ENCODE assay signal across 1 cellular context in the genomic region with DNA sequence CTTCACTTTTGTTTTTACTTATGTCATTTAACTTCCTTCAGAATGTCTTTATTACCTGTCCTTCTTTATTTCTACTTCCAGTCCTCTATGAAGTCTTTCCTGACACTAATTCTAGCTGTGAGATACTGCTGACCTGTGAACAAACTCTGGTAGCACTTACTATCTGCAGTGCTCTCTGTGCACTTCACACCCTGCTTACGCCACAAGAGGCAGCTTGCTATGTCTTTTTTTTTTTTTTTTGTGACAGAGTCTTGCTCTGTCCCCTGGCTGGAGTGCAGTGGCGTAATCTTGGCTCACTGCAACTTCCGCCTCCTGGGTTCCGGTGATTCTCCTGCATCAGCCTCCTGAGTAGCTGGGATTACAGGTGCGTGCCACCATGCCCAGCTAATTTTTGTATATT.
TF ChIP-seq lines count a peak whose summit lies in the region.

No MANE protein-coding gene starts in this region.

TF ChIP-seq in liver, 16 proteins besides CTCF, POLR2A, EP300 and RAD21 (continued from another document):
- TF ChIP-seq, protein P1, sequence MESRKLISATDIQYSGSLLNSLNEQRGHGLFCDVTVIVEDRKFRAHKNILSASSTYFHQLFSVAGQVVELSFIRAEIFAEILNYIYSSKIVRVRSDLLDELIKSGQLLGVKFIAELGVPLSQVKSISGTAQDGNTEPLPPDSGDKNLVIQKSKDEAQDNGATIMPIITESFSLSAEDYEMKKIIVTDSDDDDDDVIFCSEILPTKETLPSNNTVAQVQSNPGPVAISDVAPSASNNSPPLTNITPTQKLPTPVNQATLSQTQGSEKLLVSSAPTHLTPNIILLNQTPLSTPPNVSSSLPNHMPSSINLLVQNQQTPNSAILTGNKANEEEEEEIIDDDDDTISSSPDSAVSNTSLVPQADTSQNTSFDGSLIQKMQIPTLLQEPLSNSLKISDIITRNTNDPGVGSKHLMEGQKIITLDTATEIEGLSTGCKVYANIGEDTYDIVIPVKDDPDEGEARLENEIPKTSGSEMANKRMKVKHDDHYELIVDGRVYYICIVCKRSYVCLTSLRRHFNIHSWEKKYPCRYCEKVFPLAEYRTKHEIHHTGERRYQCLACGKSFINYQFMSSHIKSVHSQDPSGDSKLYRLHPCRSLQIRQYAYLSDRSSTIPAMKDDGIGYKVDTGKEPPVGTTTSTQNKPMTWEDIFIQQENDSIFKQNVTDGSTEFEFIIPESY (IDR thresholded peaks at IDR 0.05): peak; percentile 34
- TF ChIP-seq RXRA (IDR thresholded peaks at IDR 0.05): peak; percentile 79 to 85
